ENCODE assay signal across 10 cellular contexts in genomic region chr4:185211641-185212040, GRCh38. TPM values are rescaled to one million over a fixed set of nuclear protein-coding genes. Genes with fewer than 3 reads are reported as not detected.
DNase-seq lines count a peak whose midpoint lies in the region; ATAC-seq and TF ChIP-seq lines count a peak whose summit lies in the region.
"Had no signal": no experiment of that assay in that cellular context is flagged by ENCODE, and none has a peak within 500 bp of the region (broad histone marks: within the 10 kb centered on the region; RNA-seq: fewer than 3 reads in every experiment).

No MANE protein-coding gene starts in this region.

- H3K9me3 ChIP-seq in mammary epithelial cell (replicated peaks; ENCODE audit: insufficient read depth, low read length) = no peaks in the 10 kb centered on the region
- H3K9me3 ChIP-seq in iPS-18a (ENCODE audit: control insufficient read depth, low read depth, low read length) = no peaks in the 10 kb centered on the region
- no peaks in the 10 kb centered on the region for H3K9me3 ChIP-seq in testis
- H3K9me3 ChIP-seq: Caco-2 had no signal

- H2AFZ ChIP-seq in mammary epithelial cell (ENCODE audit: low read depth, low read length) = no peak overlapping the region

- peak overlapping the region in 2 of 3 experiments; percentile 26 to 73 for H3K4me3 ChIP-seq in mammary epithelial cell (replicated peaks in 1 of 3; ENCODE audit: insufficient read depth in 1 of 3, low read depth in 2 of 3, low read length in 3 of 3)
- peak overlapping the region; percentile 73 for H3K4me3 ChIP-seq in iPS-18a (ENCODE audit: low read length)
- peak overlapping the region in 1 of 2 donors; percentile 84 for H3K4me3 ChIP-seq in testis

- DNase-seq in mammary epithelial cell = no peak
- DNase-seq in MCF 10A (ENCODE audit: unreplicated experiment) = no peak
- DNase-seq in activated CD8-positive, alpha-beta T cell treated with anti-CD3 and anti-CD28 coated beads, Interleukin-2, amount 10 ng/mL, durations not matched to agents 7 days and 5 days = no peak
- no peak for DNase-seq in testis
- DNase-seq in SHP77 treated with DMSO at 0.1 percent for 48 hours (lab: John Stamatoyannopoulos, UW) = no peak
- DNase-seq: Caco-2, NCI-H1436 treated with DMSO at 0.1 percent for 48 hours had no signal

- intact Hi-C loops in mammary epithelial cell (cut with micrococcal nuclease) (loop anchor here (2.0 kb wide), 1 partner anchor 259 kb away; the partner anchor contains the start of gene CCDC110), MCF 10A (cut with micrococcal nuclease) (no loop called here), testis (cut with DNase I; ENCODE audit: low total_unique reads) (no loop called here)

- 85% methylated on average over 2 of the region's 2 CpGs for WGBS in mammary epithelial cell (ENCODE audit: low coverage, missing lambda C conversion rate)
- WGBS in testis, 2 donors = 49 to 51% methylated on average over 2 of the region's 2 CpGs

- POLR2A ChIA-PET in MCF 10A (lab: Yijun Ruan, JAX) = interaction anchor here (0.7 to 1.3 kb wide), 2 partner anchors 33 to 46 kb away, joined by 3 read pairs; no protein-coding TSS in a partner anchor
- POLR2A ChIA-PET in activated CD8-positive, alpha-beta T cell treated with anti-CD3 and anti-CD28 coated beads, Interleukin-2, amount 10 ng/mL, durations not matched to agents 7 days and 5 days (lab: Charles Lee) = no interaction called here

- H3K27ac ChIP-seq in mammary epithelial cell (ENCODE audit: insufficient read depth, low read depth, low read length) = no peak overlapping the region
- H3K27ac ChIP-seq in iPS-18a (ENCODE audit: low read length) = no peak overlapping the region
- peak overlapping the region; percentile 87 to 95 for H3K27ac ChIP-seq in testis

- H3K36me3 Mint-ChIP-seq in MCF 10A (ENCODE audit: insufficient read depth, unreplicated experiment) = peaks cover 7% of the 10 kb centered on the region
- H3K36me3 Mint-ChIP-seq in activated CD8-positive, alpha-beta T cell treated with anti-CD3 and anti-CD28 coated beads, Interleukin-2, amount 10 ng/mL, durations not matched to agents 7 days and 5 days (ENCODE audit: low read depth) = peaks cover 3% of the 10 kb centered on the region

- TF ChIP-seq POLR2A in testis (IDR thresholded peaks at IDR 0.05) = no peak

- H3K27me3 ChIP-seq in mammary epithelial cell (ENCODE audit: insufficient read depth, low read length) (no peaks in the 10 kb centered on the region), iPS-18a (ENCODE audit: control insufficient read depth, insufficient read depth, low read length) (peaks cover 50% of the 10 kb centered on the region), testis (no peaks in the 10 kb centered on the region)

- no peak overlapping the region for H3K27ac Mint-ChIP-seq in MCF 10A (ENCODE audit: low read depth, unreplicated experiment)
- H3K27ac Mint-ChIP-seq in activated CD8-positive, alpha-beta T cell treated with anti-CD3 and anti-CD28 coated beads, Interleukin-2, amount 10 ng/mL, durations not matched to agents 7 days and 5 days = no peak overlapping the region

- H3K4me1 Mint-ChIP-seq in MCF 10A (ENCODE audit: insufficient read depth, unreplicated experiment) = peaks cover 13% of the 10 kb centered on the region
- H3K4me1 Mint-ChIP-seq in activated CD8-positive, alpha-beta T cell treated with anti-CD3 and anti-CD28 coated beads, Interleukin-2, amount 10 ng/mL, durations not matched to agents 7 days and 5 days (ENCODE audit: low read depth) = peaks cover 24% of the 10 kb centered on the region

- H3K36me3 ChIP-seq in mammary epithelial cell (ENCODE audit: insufficient read depth, low read length) (no peaks in the 10 kb centered on the region), iPS-18a (ENCODE audit: control insufficient read depth, low read depth, low read length) (no peaks in the 10 kb centered on the region), testis (ENCODE audit: low read depth, missing control alignments) (no peaks in the 10 kb centered on the region)

- dilution Hi-C loops in mammary epithelial cell (cut with HindIII; ENCODE audit: low sequenced_read_pairs) = no loop called here

- H3K4me2 ChIP-seq in mammary epithelial cell (ENCODE audit: insufficient read depth, low read depth, low read length) = peak overlapping the region; percentile 77

- H3K27me3 Mint-ChIP-seq in MCF 10A (ENCODE audit: insufficient read depth, unreplicated experiment) = no peaks in the 10 kb centered on the region
- H3K27me3 Mint-ChIP-seq in activated CD8-positive, alpha-beta T cell treated with anti-CD3 and anti-CD28 coated beads, Interleukin-2, amount 10 ng/mL, durations not matched to agents 7 days and 5 days (ENCODE audit: low read depth) = peaks cover 2% of the 10 kb centered on the region

- in situ Hi-C loops in mammary epithelial cell (cut with MboI; ENCODE audit: low sequenced_read_pairs in 2 of 2) = loop anchor here in 1 of 2 donors (10.0 kb wide), 1 partner anchor 183 kb away; the partner anchor contains the start of genes ANKRD37 and LRP2BP

- CTCF ChIA-PET in mammary epithelial cell (lab: Charles Lee; ENCODE audit: low non-redundant PET) (interaction anchor here (0.6 kb wide), 1 partner anchor 856 kb away, joined by 3 read pairs; no protein-coding TSS in a partner anchor), MCF 10A (lab: Yijun Ruan, JAX) (interaction anchor here (0.7 kb wide), 1 partner anchor 167 kb away, joined by 4 read pairs; no protein-coding TSS in a partner anchor)
- CTCF ChIA-PET in activated CD8-positive, alpha-beta T cell treated with anti-CD3 and anti-CD28 coated beads, Interleukin-2, amount 10 ng/mL, durations not matched to agents 7 days and 5 days (lab: Charles Lee) = no interaction called here

- BruUV-seq in mammary epithelial cell (replicated peaks; lab: Mats Ljungman, UMichigan) (no TSS peak), MCF 10A (replicated peaks; lab: Mats Ljungman, UMichigan) (no TSS peak)

- H3K4me1 ChIP-seq in mammary epithelial cell (ENCODE audit: insufficient read depth, low read length) (peaks cover 5% of the 10 kb centered on the region), iPS-18a (ENCODE audit: control insufficient read depth, low read depth, low read length) (peaks cover 23% of the 10 kb centered on the region), testis (peaks cover 29% of the 10 kb centered on the region)

- no peak overlapping the region for H3K9ac ChIP-seq in mammary epithelial cell (ENCODE audit: insufficient read depth, low read length)
- no peak overlapping the region for H3K9ac ChIP-seq in iPS-18a (ENCODE audit: low read length)

- H4K20me1 ChIP-seq in mammary epithelial cell (ENCODE audit: insufficient read depth, low read length) = no peaks in the 10 kb centered on the region

- no peaks in the 10 kb centered on the region for H3K9me3 Mint-ChIP-seq in MCF 10A (ENCODE audit: unreplicated experiment)
- H3K9me3 Mint-ChIP-seq in activated CD8-positive, alpha-beta T cell treated with anti-CD3 and anti-CD28 coated beads, Interleukin-2, amount 10 ng/mL, durations not matched to agents 7 days and 5 days (ENCODE audit: insufficient read depth) = no peaks in the 10 kb centered on the region

- no peak for ATAC-seq in activated CD8-positive, alpha-beta T cell treated with anti-CD3 and anti-CD28 coated beads, Interleukin-2, amount 10 ng/mL, durations not matched to agents 7 days and 5 days
- no peak for ATAC-seq in HG02759 (IDR thresholded peaks at IDR 0.05; ENCODE audit: unreplicated experiment)
- no peak for ATAC-seq in GM18909 (IDR thresholded peaks at IDR 0.05; ENCODE audit: poor library complexity, unreplicated experiment)

- peaks cover 61% of the 10 kb centered on the region for H3K79me2 ChIP-seq in mammary epithelial cell (ENCODE audit: insufficient read depth, low read length)

- no peak overlapping the region for H3K4me3 Mint-ChIP-seq in MCF 10A (ENCODE audit: unreplicated experiment)
- H3K4me3 Mint-ChIP-seq in activated CD8-positive, alpha-beta T cell treated with anti-CD3 and anti-CD28 coated beads, Interleukin-2, amount 10 ng/mL, durations not matched to agents 7 days and 5 days = peak overlapping the region; percentile 82

- TF ChIP-seq CTCF in mammary epithelial cell (conservative IDR thresholded peaks at IDR 0.05 in 1 of 2, IDR thresholded peaks at IDR 0.05 in 1 of 2; ENCODE audit: extremely low read depth in 1 of 2, insufficient read depth in 1 of 2, low read depth in 1 of 2, low read length in 2 of 2) (no peak), MCF 10A (IDR thresholded peaks at IDR 0.05; ENCODE audit: unreplicated experiment) (no peak), testis (IDR thresholded peaks at IDR 0.05) (no peak)

RNA-seq across cellular contexts. Expression of gene SNX25, which starts 2.2 kb away (rescaled TPM):
- total RNA-seq in mammary epithelial cell (10 to 100 TPM; 15.3 to 24.0 TPM), MCF 10A (2022) (10.5 and 14.4 TPM in 2 replicates), testis (10 to 100 TPM; 45.0 to 50.5 TPM)
- polyA plus RNA-seq in mammary epithelial cell (5.8 TPM), testis (ENCODE audit: insufficient read depth, low read depth, low replicate concordance) (20.2 TPM)
- polyA minus RNA-seq in mammary epithelial cell = 90.1 TPM
- total RNA-seq in activated CD8-positive, alpha-beta T cell treated with anti-CD3 and anti-CD28 coated beads, Interleukin-2, amount 10 ng/mL, durations not matched to agents 7 days and 5 days = 10 to 100 TPM; 16.6 to 16.7 TPM

RNA-seq across cellular contexts. Expression of gene CFAP97, which starts 7.8 kb away (rescaled TPM):
- total RNA-seq in mammary epithelial cell (10 to 100 TPM; 39.7 to 45.2 TPM), MCF 10A (2022) (80.2 and 95.0 TPM in 2 replicates), testis (10 to 100 TPM; 49.4 to 54.5 TPM)
- polyA plus RNA-seq in mammary epithelial cell (15.8 TPM), testis (ENCODE audit: insufficient read depth, low read depth, low replicate concordance) (59.7 TPM)
- 14.0 TPM for polyA minus RNA-seq in mammary epithelial cell
- 10 to 100 TPM; 29.1 to 30.0 TPM for total RNA-seq in activated CD8-positive, alpha-beta T cell treated with anti-CD3 and anti-CD28 coated beads, Interleukin-2, amount 10 ng/mL, durations not matched to agents 7 days and 5 days

Comparison
In these comparisons a context has a peak if more than half of its experiments do, and no peak if none do; other contexts are left out.
1. H3K27ac ChIP-seq: peak in testis (2 of 2); none in mammary epithelial cell (single experiment) and iPS-18a (single experiment).